8 cellular contexts compared by ENCODE assay signal in the genomic region with DNA sequence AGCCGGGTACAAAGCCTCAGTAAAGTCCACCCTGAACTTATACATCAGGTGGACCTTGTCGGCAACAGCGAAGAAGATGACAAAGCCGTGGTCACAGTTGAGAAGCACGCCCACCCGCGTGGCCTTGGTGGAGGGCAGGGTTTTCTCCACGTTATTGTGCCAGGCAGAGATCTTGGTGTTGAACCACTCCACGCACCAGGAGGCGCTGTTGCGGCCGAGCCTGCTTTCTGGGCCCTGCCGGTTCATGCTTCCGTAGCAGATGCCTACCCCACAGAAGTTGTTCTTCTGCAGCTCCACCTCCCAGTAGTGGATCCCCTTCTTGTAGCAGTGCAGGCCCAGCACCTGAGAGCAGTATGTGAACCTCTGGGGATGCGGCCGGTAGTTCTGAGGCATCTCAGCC. TPM values are rescaled to one million over a fixed set of nuclear protein-coding genes. Genes with fewer than 3 reads are reported as not detected.
DNase-seq lines count a peak whose midpoint lies in the region; ATAC-seq, FAIRE-seq and TF ChIP-seq lines count a peak whose summit lies in the region.

No MANE protein-coding gene starts in this region.

- intact Hi-C loops in activated B cell treated with CpG ODN at 0.5 μM for 24 hours (cut with micrococcal nuclease) = loop anchor here (1.0 kb wide), 1 partner anchor 49 kb away; no protein-coding TSS in a partner anchor

- H3K4me1 ChIP-seq in endodermal cell (ENCODE audit: control insufficient read depth, insufficient read depth, low read length) = no peaks in the 10 kb centered on the region

- no peaks in the 10 kb centered on the region for H3K27me3 ChIP-seq in endodermal cell (ENCODE audit: control insufficient read depth, insufficient read depth, low read length, poor library complexity, severe bottlenecking)

- H3K9me3 ChIP-seq in endodermal cell (ENCODE audit: control insufficient read depth, low read length) = peaks cover 27% of the 10 kb centered on the region

- POLR2A ChIA-PET in activated B cell treated with CpG ODN at 0.5 μM for 24 hours (lab: Charles Lee) = no interaction called here
- POLR2A ChIA-PET in GM10248 (lab: Yijun Ruan, JAX) = no interaction called here

- H3K27ac Mint-ChIP-seq in activated B cell treated with CpG ODN at 0.5 μM for 24 hours (no peak overlapping the region), endodermal cell (no peak overlapping the region)

- H3K36me3 Mint-ChIP-seq in activated B cell treated with CpG ODN at 0.5 μM for 24 hours (ENCODE audit: low read depth) (peaks cover 92% of the 10 kb centered on the region), endodermal cell (ENCODE audit: low read depth) (peaks cover 48% of the 10 kb centered on the region)

- peak; percentile 45 for ATAC-seq in activated B cell treated with CpG ODN at 0.5 μM for 24 hours (ENCODE audit: low read depth)

- H3K9me3 Mint-ChIP-seq in activated B cell treated with CpG ODN at 0.5 μM for 24 hours (peaks cover 8% of the 10 kb centered on the region), endodermal cell (peaks cover 21% of the 10 kb centered on the region)

- DNase-seq in D721Med (ENCODE audit: insufficient read length, low spot score) = no peak
- peak; percentile 50 for DNase-seq in activated B cell treated with CpG ODN at 0.5 μM for 24 hours
- DNase-seq in endodermal cell = peak; percentile 89
- DNase-seq in retinal pigment epithelial cell (ENCODE audit: low read depth) = no peak
- DNase-seq in GM10248 (ENCODE audit: extremely low spot score) = no peak
- DNase-seq in GM13976 (ENCODE audit: low spot score) = no peak
- DNase-seq in hippocampal formation (lab: John Stamatoyannopoulos, UW) = no peak
- DNase-seq in HuH-7 (ENCODE audit: low spot score) = no peak

- H3K4me3 ChIP-seq in endodermal cell (ENCODE audit: low read length) (no peak overlapping the region), retinal pigment epithelial cell (ENCODE audit: low read length) (no peak overlapping the region)

- 91 to 97% methylated on average over 15 to 16 of the region's 16 CpGs for WGBS in endodermal cell (ENCODE audit: insufficient coverage in 1 of 2, insufficient read length in 1 of 2), 2 experiments

- no peaks in the 10 kb centered on the region for H3K36me3 ChIP-seq in endodermal cell (ENCODE audit: control insufficient read depth, insufficient read depth, low read length)

- H3K4me1 Mint-ChIP-seq in activated B cell treated with CpG ODN at 0.5 μM for 24 hours = peaks cover 12% of the 10 kb centered on the region
- H3K4me1 Mint-ChIP-seq in endodermal cell = no peaks in the 10 kb centered on the region

- H3K4me3 Mint-ChIP-seq in activated B cell treated with CpG ODN at 0.5 μM for 24 hours (no peak overlapping the region), endodermal cell (no peak overlapping the region)

- H3K27ac ChIP-seq in endodermal cell (ENCODE audit: low read depth, low read length) = no peak overlapping the region

- H3K9ac ChIP-seq in endodermal cell (ENCODE audit: extremely low read depth, low read length, poor library complexity, severe bottlenecking) = no peak overlapping the region

- FAIRE-seq in D721Med (lab: Jason Lieb, UNC) = no peak

- H3K27me3 Mint-ChIP-seq in activated B cell treated with CpG ODN at 0.5 μM for 24 hours = no peaks in the 10 kb centered on the region
- no peaks in the 10 kb centered on the region for H3K27me3 Mint-ChIP-seq in endodermal cell (ENCODE audit: insufficient read depth)

- TF ChIP-seq CTCF in D721Med (IDR thresholded peaks at IDR 0.05; ENCODE audit: insufficient read depth, missing control alignments) = peak; percentile 19
- TF ChIP-seq CTCF in activated B cell treated with CpG ODN at 0.5 μM for 24 hours (IDR thresholded peaks at IDR 0.05) = no peak
- peak; percentile 80 for TF ChIP-seq CTCF in endodermal cell (conservative IDR thresholded peaks at IDR 0.05)
- peak; percentile 55 for TF ChIP-seq CTCF in retinal pigment epithelial cell (conservative IDR thresholded peaks at IDR 0.05; ENCODE audit: low read depth, low read length)
- TF ChIP-seq CTCF in GM10248 (IDR thresholded peaks at IDR 0.05; ENCODE audit: control extremely low read depth, extremely low read depth, low read depth, missing control alignments) = no peak
- no peak for TF ChIP-seq CTCF in GM13976 (IDR thresholded peaks at IDR 0.05; ENCODE audit: borderline replicate concordance, control extremely low read depth, extremely low read depth, insufficient read depth, missing control alignments)

- CTCF ChIA-PET in activated B cell treated with CpG ODN at 0.5 μM for 24 hours (lab: Charles Lee) (interaction anchor here (1.0 to 2.0 kb wide), 4 partner anchors 19 to 50 kb away, joined by 3 to 10 read pairs (median 6); no protein-coding TSS in a partner anchor), GM10248 (lab: Yijun Ruan, JAX) (interaction anchor here (0.9 to 4.9 kb wide), 3 partner anchors 10 to 33 kb away, joined by 3 to 20 read pairs (median 8); no protein-coding TSS in a partner anchor)

- in situ Hi-C loops in GM13976 (cut with MboI; ENCODE audit: low sequenced_read_pairs, unreplicated experiment) = no loop called here

RNA-seq across cellular contexts. Expression of gene TRIM25, which starts 22.1 kb away (rescaled TPM):
- total RNA-seq in activated B cell treated with CpG ODN at 0.5 μM for 24 hours (63.5 and 71.4 TPM in 2 replicates), endodermal cell (10 to 100 TPM; 18.8 to 21.3 TPM)
- polyA plus RNA-seq in endodermal cell (2013, experiment 1 of 2) = 8.9 TPM
- 9.3 TPM for polyA plus RNA-seq in endodermal cell (2013, experiment 2 of 2)

RNA-seq across cellular contexts. Expression of gene DGKE, which starts 57.8 kb away (rescaled TPM):
- 15.4 and 20.3 TPM in 2 replicates for total RNA-seq in activated B cell treated with CpG ODN at 0.5 μM for 24 hours
- total RNA-seq in endodermal cell = 1 to 10 TPM; 3.5 to 7.1 TPM
- 2.6 TPM for polyA plus RNA-seq in endodermal cell (2013, experiment 1 of 2)
- polyA plus RNA-seq in endodermal cell (2013, experiment 2 of 2) = 2.6 TPM

RNA-seq across cellular contexts. Expression of gene C17orf67, which starts 58.0 kb away (rescaled TPM):
- 3.3 and 4.0 TPM in 2 replicates for total RNA-seq in activated B cell treated with CpG ODN at 0.5 μM for 24 hours
- total RNA-seq in endodermal cell = 1 to 10 TPM; 1.2 to 1.5 TPM
- 1.5 TPM for polyA plus RNA-seq in endodermal cell (2013, experiment 1 of 2)
- 0.95 TPM for polyA plus RNA-seq in endodermal cell (2013, experiment 2 of 2)

Comparison
In these comparisons a context has a peak if more than half of its experiments do, and no peak if none do; other contexts are left out.
1. DNase-seq: peak in activated B cell treated with CpG ODN at 0.5 μM for 24 hours (single experiment) and endodermal cell (single experiment); none in D721Med (single experiment), retinal pigment epithelial cell (single experiment), GM10248 (single experiment), GM13976 (single experiment), hippocampal formation (0 of 2) and HuH-7 (single experiment).
2. CTCF ChIP-seq: peak in D721Med (single experiment), endodermal cell (single experiment) and retinal pigment epithelial cell (single experiment); none in activated B cell treated with CpG ODN at 0.5 μM for 24 hours (single experiment), GM10248 (single experiment) and GM13976 (single experiment).